Comparison of ENCODE assay signal across 8 cellular contexts in the genomic region with DNA sequence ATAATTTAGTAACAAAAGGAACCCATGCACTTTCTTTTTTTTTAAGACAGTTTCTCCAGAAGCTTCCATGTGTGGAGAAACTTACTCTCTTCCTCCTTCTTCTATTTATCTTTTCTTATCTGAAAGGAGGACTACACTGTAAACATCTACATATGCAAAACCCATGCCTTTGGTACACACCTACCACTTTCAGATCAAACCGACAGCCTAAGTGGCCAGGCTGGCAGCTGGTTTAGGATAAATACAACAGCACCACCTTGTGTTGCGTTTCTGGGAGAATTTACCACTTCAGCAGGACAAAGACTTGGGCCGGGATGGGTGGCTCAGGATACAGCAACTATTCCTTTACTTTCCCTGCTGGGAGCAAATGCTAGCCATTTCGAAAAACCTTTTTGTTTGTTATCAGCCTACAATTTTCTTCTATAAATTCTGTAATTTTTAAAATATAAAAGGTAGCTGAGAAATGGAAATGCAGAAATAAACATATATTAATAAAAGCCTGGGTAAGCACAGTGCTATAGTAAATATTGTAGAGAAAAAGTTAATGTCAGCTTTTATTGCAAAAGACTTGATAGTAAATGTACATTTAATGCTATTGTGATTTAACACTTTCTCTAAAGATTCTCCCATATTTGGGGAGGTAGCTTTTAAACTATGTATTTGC.
A peak's percentile ranks its signal among the peaks of the same experiment; 100 is the strongest.
DNase-seq lines count a peak whose midpoint lies in the region; ATAC-seq, FAIRE-seq and TF ChIP-seq lines count a peak whose summit lies in the region.

No MANE protein-coding gene starts in this region.

- no peaks in the 10 kb centered on the region for H3K9me1 ChIP-seq in endothelial cell of umbilical vein (replicated peaks; ENCODE audit: control insufficient read depth, extremely low read depth, insufficient read depth, low read length)

- TF ChIP-seq POLR2A in endothelial cell of umbilical vein (IDR thresholded peaks at IDR 0.05; ENCODE audit: low read depth, low read length) = no peak

- H3K79me2 ChIP-seq in endothelial cell of umbilical vein (ENCODE audit: control insufficient read depth, insufficient read depth, low read length) = no peaks in the 10 kb centered on the region

- POLR2A ChIA-PET in endothelial cell of umbilical vein (lab: Charles Lee) = interaction anchor here (1.2 kb wide), 1 partner anchor 181 kb away, joined by 4 read pairs; no protein-coding TSS in a partner anchor

- no peaks in the 10 kb centered on the region for H3K36me3 ChIP-seq in NT2/D1 (ENCODE audit: insufficient read depth, insufficient read length, low read length)
- H3K36me3 ChIP-seq in endothelial cell of umbilical vein (ENCODE audit: control insufficient read depth in 2 of 2, extremely low read depth in 1 of 2, insufficient read depth in 2 of 2, low read length in 2 of 2) = no peaks in the 10 kb centered on the region
- no peaks in the 10 kb centered on the region for H3K36me3 ChIP-seq in mucosa of descending colon (ENCODE audit: low read depth)

- no peaks in the 10 kb centered on the region for H4K20me1 ChIP-seq in endothelial cell of umbilical vein (replicated peaks; ENCODE audit: control insufficient read depth, extremely low read depth, insufficient read depth, low read length)

- FAIRE-seq in HTR-8/SVneo (lab: Jason Lieb, UNC) = no peak
- FAIRE-seq in endothelial cell of umbilical vein (lab: Jason Lieb, UNC) = peak; percentile 82

- no peak overlapping the region for H3K27ac ChIP-seq in endothelial cell of umbilical vein (ENCODE audit: insufficient read depth, low read depth, low read length)

- no peak overlapping the region for H2AFZ ChIP-seq in endothelial cell of umbilical vein (ENCODE audit: low read depth, low read length)

- no peak overlapping the region for H3K4me2 ChIP-seq in endothelial cell of umbilical vein (ENCODE audit: insufficient read depth, low read length)

- no TSS peak for BruUV-seq in endothelial cell of umbilical vein (replicated peaks; lab: Mats Ljungman, UMichigan)

- peak; percentile 62 to 70 for TF ChIP-seq CTCF in endothelial cell of umbilical vein (IDR thresholded peaks at IDR 0.05; ENCODE audit: extremely low read depth in 1 of 2, insufficient read depth in 1 of 2, low read depth in 1 of 2, low read length in 2 of 2)
- peak; percentile 41 for TF ChIP-seq CTCF in mucosa of descending colon (IDR thresholded peaks at IDR 0.05)

- ATAC-seq in GM21447 (IDR thresholded peaks at IDR 0.05; ENCODE audit: unreplicated experiment) (peak; percentile 72), mucosa of descending colon (peak; percentile 98)

- dilution Hi-C loops in endothelial cell of umbilical vein (cut with MboI; ENCODE audit: extremely low pct_ligation_motif_present, low sequenced_read_pairs) = no loop called here

- no peak overlapping the region for H3K4me3 ChIP-seq in NT2/D1 (ENCODE audit: insufficient read length, low read depth)
- no peak overlapping the region for H3K4me3 ChIP-seq in endothelial cell of umbilical vein (replicated peaks in 1 of 3; ENCODE audit: insufficient read depth in 1 of 3, low read depth in 1 of 3, low read length in 3 of 3)
- H3K4me3 ChIP-seq in mucosa of descending colon = no peak overlapping the region

- CTCF ChIA-PET in endothelial cell of umbilical vein (lab: Charles Lee) = interaction anchor here (1.0 to 4.6 kb wide), 12 partner anchors 15 to 1814 kb away, joined by 3 to 131 read pairs (median 5); partner anchors contain the start of gene PDS5B

- H3K9ac ChIP-seq in NT2/D1 (ENCODE audit: insufficient read length, low read depth) = no peak overlapping the region
- H3K9ac ChIP-seq in endothelial cell of umbilical vein (replicated peaks; ENCODE audit: extremely low read depth, insufficient read depth, low read length) = no peak overlapping the region

- H3K9me3 ChIP-seq in NT2/D1 (ENCODE audit: insufficient read depth, low read length) = no peaks in the 10 kb centered on the region
- H3K9me3 ChIP-seq in endothelial cell of umbilical vein (replicated peaks; ENCODE audit: control insufficient read depth, insufficient read depth, low read length) = no peaks in the 10 kb centered on the region
- no peaks in the 10 kb centered on the region for H3K9me3 ChIP-seq in mucosa of descending colon

- H3K27me3 ChIP-seq in NT2/D1 (ENCODE audit: insufficient read depth, insufficient read length) = no peaks in the 10 kb centered on the region
- no peaks in the 10 kb centered on the region for H3K27me3 ChIP-seq in endothelial cell of umbilical vein (ENCODE audit: control insufficient read depth in 2 of 2, insufficient read depth in 2 of 2, low read length in 2 of 2)

- no peaks in the 10 kb centered on the region for H3K4me1 ChIP-seq in NT2/D1 (ENCODE audit: insufficient read depth, insufficient read length)
- H3K4me1 ChIP-seq in endothelial cell of umbilical vein (ENCODE audit: control insufficient read depth, extremely low read depth, insufficient read depth, low read length) = peaks cover 10% of the 10 kb centered on the region
- no peaks in the 10 kb centered on the region for H3K4me1 ChIP-seq in mucosa of descending colon (ENCODE audit: low read depth)

- intact Hi-C loops in endothelial cell of umbilical vein (cut with micrococcal nuclease) = loop anchor here (1.0 to 10.0 kb wide), 11 partner anchors 47 to 1438 kb away; partner anchors contain the start of genes PDS5B and STARD13
- intact Hi-C loops in mucosa of descending colon (cut with DNase I, micrococcal nuclease) = loop anchor here (5.0 to 10.0 kb wide), 3 partner anchors 169 to 509 kb away; no protein-coding TSS in a partner anchor

- DNase-seq in DMS114 treated with DMSO at 0.1 percent for 48 hours (lab: John Stamatoyannopoulos, UW; ENCODE audit: unreplicated experiment) (peak; percentile 45), HTR-8/SVneo (ENCODE audit: insufficient read length, low spot score) (peak; percentile 53), NT2/D1 (ENCODE audit: low read depth, low spot score) (peak; percentile 69), endothelial cell of umbilical vein (ENCODE audit: low read depth, low spot score) (peak; percentile 85), mucosa of descending colon (peak; percentile 54 to 94 (median 61))
- peak; percentile 16 for DNase-seq in activated CD8-positive, alpha-beta memory T cell treated with anti-CD3 and anti-CD28 coated beads, Interleukin-2, amount 50 U/mL, for 1 hour (ENCODE audit: extremely low read depth)
- DNase-seq in stimulated activated CD8-positive, alpha-beta memory T cell treated with anti-CD3 and anti-CD28 coated beads, Interleukin-7, amount 100 ng/mL, for 1 hour (ENCODE audit: low read depth in 2 of 2) = peak; percentile 16 to 32

TF ChIP-seq in endothelial cell of umbilical vein, 7 proteins besides CTCF, POLR2A, EP300 and RAD21:
- TF ChIP-seq, protein P1, sequence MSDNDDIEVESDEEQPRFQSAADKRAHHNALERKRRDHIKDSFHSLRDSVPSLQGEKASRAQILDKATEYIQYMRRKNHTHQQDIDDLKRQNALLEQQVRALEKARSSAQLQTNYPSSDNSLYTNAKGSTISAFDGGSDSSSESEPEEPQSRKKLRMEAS (IDR thresholded peaks at IDR 0.05; ENCODE audit: insufficient read depth, insufficient read length) = no peak
- TF ChIP-seq JUN (IDR thresholded peaks at IDR 0.05; ENCODE audit: borderline replicate concordance, insufficient read depth, insufficient read length, low read depth) (no peak), POLR2AphosphoS5 (IDR thresholded peaks at IDR 0.05; ENCODE audit: insufficient read depth, low read depth, low read length) (no peak), MYC (IDR thresholded peaks at IDR 0.05; ENCODE audit: low read depth, low read length) (no peak), EZH2 (IDR thresholded peaks at IDR 0.05; ENCODE audit: borderline replicate concordance, low read depth, low read length, severe bottlenecking) (no peak), GATA2 (IDR thresholded peaks at IDR 0.05; ENCODE audit: insufficient read depth, insufficient read length, low read depth, low read length) (no peak), FOS (IDR thresholded peaks at IDR 0.05; ENCODE audit: borderline replicate concordance, insufficient read depth, low read length) (no peak)

Comparison
In these comparisons a context has a peak if more than half of its experiments do, and no peak if none do; other contexts are left out.
1. DNase-seq: peak in every context shown above with its lines; median percentile 85 in endothelial cell of umbilical vein; 69 in NT2/D1; 61 in mucosa of descending colon; 53 in HTR-8/SVneo; 45 in DMS114 treated with DMSO at 0.1 percent for 48 hours; 24 in stimulated activated CD8-positive, alpha-beta memory T cell treated with anti-CD3 and anti-CD28 coated beads, Interleukin-7, amount 100 ng/mL, for 1 hour; 16 in activated CD8-positive, alpha-beta memory T cell treated with anti-CD3 and anti-CD28 coated beads, Interleukin-2, amount 50 U/mL, for 1 hour.